ENCODE assay signal across 21 cellular contexts in genomic region chr7:22997871-22998515, GRCh38.
"Had no signal": no experiment of that assay in that cellular context is flagged by ENCODE, and none has a peak within 500 bp of the region (broad histone marks: within the 10 kb centered on the region; RNA-seq: fewer than 3 reads in every experiment).

No MANE protein-coding gene starts in this region.

- DNase-seq: activated CD4-positive, alpha-beta memory T cell treated with anti-CD3 and anti-CD28 coated beads, Interleukin-2, amount 10 ng/mL, durations not matched to agents 7 days and 5 days; activated CD4-positive, alpha-beta T cell treated with anti-CD3 and anti-CD28 coated beads for 48 hours; activated CD4-positive, CD25-positive, alpha-beta regulatory T cell; activated CD8-positive, alpha-beta memory T cell treated with anti-CD3 and anti-CD28 coated beads, Interleukin-2, amount 10 ng/mL, durations not matched to agents 7 days and 5 days; activated naive CD4-positive, alpha-beta T cell; activated naive CD8-positive, alpha-beta T cell treated with anti-CD3 and anti-CD28 coated beads for 36 hours; activated T-cell treated with anti-CD3 and anti-CD28 coated beads, Interleukin-2, amount 50 U/mL, for 1 hour; amniotic stem cell; dorsolateral prefrontal cortex; endodermal cell; immature natural killer cell; left ventricle myocardium superior; mucosa of descending colon; naive thymus-derived CD4-positive, alpha-beta T cell; right cardiac atrium; stimulated activated CD4-positive, alpha-beta T cell treated with anti-CD3 and anti-CD28 coated beads, Interleukin-2, amount 100 ng/mL, for 24 hours; stimulated activated naive CD4-positive, alpha-beta T cell treated with Interleukin-2 at 50 U/mL for 16 hours; thyroid gland had no signal

- H3K9me3 ChIP-seq: mucosa of descending colon, prostate gland, thyroid gland had no signal

- H3K4me2 ChIP-seq: neural progenitor cell had no signal

- H3K36me3 ChIP-seq: neural progenitor cell, prostate gland, thyroid gland had no signal

- H3K4me3 ChIP-seq: dorsolateral prefrontal cortex, mucosa of descending colon, neural progenitor cell, prostate gland, thyroid gland had no signal

- ATAC-seq: activated CD8-positive, alpha-beta memory T cell treated with anti-CD3 and anti-CD28 coated beads, Interleukin-2, amount 10 ng/mL, durations not matched to agents 7 days and 5 days; activated T-helper 17 cell treated with anti-CD3 and anti-CD28 coated beads, Interleukin-2, amount 50 U/mL, for 72 hours; left ventricle myocardium superior; mucosa of descending colon; naive thymus-derived CD4-positive, alpha-beta T cell; right cardiac atrium had no signal

- H3K27me3 ChIP-seq: dorsolateral prefrontal cortex, neural progenitor cell, thyroid gland had no signal

- H3K4me1 ChIP-seq: prostate gland, thyroid gland had no signal

- H2AFZ ChIP-seq: neural progenitor cell had no signal

- H3K27ac ChIP-seq: dorsolateral prefrontal cortex, neural progenitor cell, prostate gland, thyroid gland had no signal
